11 cellular contexts compared by ENCODE assay signal in the genomic region with DNA sequence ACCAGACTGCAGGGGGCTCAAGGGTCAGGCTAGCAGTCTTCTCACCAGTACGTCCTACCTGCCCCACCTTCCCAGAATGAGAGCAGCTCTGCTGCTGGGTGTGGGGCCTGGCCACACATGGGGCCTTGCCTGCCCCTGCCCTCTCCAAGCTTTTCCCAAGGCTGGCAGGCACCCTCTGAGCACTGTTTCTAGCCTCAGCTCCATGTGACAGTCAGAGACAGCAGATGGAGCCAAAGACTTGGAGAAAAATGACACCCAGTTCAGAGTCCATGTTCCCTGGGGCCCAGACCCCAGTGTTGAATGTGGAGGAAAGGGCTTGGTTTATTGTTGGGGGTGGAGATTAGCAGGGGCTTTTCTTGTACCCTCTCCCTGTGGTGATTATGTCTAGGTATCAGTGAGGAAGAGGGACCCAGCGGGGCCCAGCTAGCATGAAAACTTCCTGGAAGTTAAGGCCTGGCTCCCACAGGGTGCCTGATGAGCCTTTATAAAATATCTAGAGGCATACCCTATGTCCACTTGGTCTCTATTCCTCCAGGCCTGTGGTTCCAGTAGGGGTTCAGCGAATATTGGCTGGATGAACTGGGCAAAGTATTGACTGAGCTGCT.
DNase-seq lines count a peak whose midpoint lies in the region; ATAC-seq, FAIRE-seq and TF ChIP-seq lines count a peak whose summit lies in the region.
"Had no signal": no experiment of that assay in that cellular context is flagged by ENCODE, and none has a peak within 500 bp of the region (broad histone marks: within the 10 kb centered on the region; RNA-seq: fewer than 3 reads in every experiment).

No MANE protein-coding gene starts in this region.

- no peak overlapping the region for H2BK120ac ChIP-seq in mesendoderm (ENCODE audit: low read depth, low read length)

- H2BK5ac ChIP-seq in mesendoderm (ENCODE audit: low read length) = no peak overlapping the region

- H3K79me2 ChIP-seq in mesendoderm (ENCODE audit: control insufficient read depth, insufficient read depth, low read length) = no peaks in the 10 kb centered on the region

- H3K4ac ChIP-seq in mesendoderm (ENCODE audit: low read depth, low read length) = no peak overlapping the region

- no peak overlapping the region for H3K56ac ChIP-seq in mesendoderm (ENCODE audit: low read length)

- no peak overlapping the region for H3K18ac ChIP-seq in mesendoderm (ENCODE audit: low read length)

- H3K27me3 ChIP-seq in WERI-Rb-1 (ENCODE audit: insufficient read depth, low read depth, severe bottlenecking) (no peaks in the 10 kb centered on the region), mesendoderm (ENCODE audit: insufficient read depth, low read length, poor library complexity) (no peaks in the 10 kb centered on the region)
- no peaks in the 10 kb centered on the region for H3K27me3 ChIP-seq in effector memory CD4-positive, alpha-beta T cell (replicated peaks; ENCODE audit: control insufficient read depth, insufficient read depth, low read length, poor library complexity, severe bottlenecking)
- H3K27me3 ChIP-seq: dorsolateral prefrontal cortex, heart left ventricle had no signal

- H3K79me1 ChIP-seq in mesendoderm (ENCODE audit: low read length) = no peaks in the 10 kb centered on the region

- H3K4me3 ChIP-seq in WERI-Rb-1 (ENCODE audit: low read depth, low read length) (no peak overlapping the region), mesendoderm (ENCODE audit: low read length) (no peak overlapping the region)
- H3K4me3 ChIP-seq in effector memory CD4-positive, alpha-beta T cell (ENCODE audit: insufficient read depth, low read depth, low read length, poor library complexity, severe bottlenecking) = no peak overlapping the region
- H3K4me3 ChIP-seq: dorsolateral prefrontal cortex, heart left ventricle had no signal

- no peaks in the 10 kb centered on the region for H3K4me1 ChIP-seq in mesendoderm (ENCODE audit: control insufficient read depth, low read depth, low read length)
- H3K4me1 ChIP-seq in effector memory CD4-positive, alpha-beta T cell (ENCODE audit: control insufficient read depth, insufficient read depth, low read length, poor library complexity, severe bottlenecking) = no peaks in the 10 kb centered on the region

- no peak overlapping the region for H3K23ac ChIP-seq in mesendoderm (ENCODE audit: low read length)

- H3K9ac ChIP-seq in mesendoderm (ENCODE audit: low read length) = no peak overlapping the region

- no peak overlapping the region for H4K5ac ChIP-seq in mesendoderm (ENCODE audit: low read length)

- H3K4me2 ChIP-seq in mesendoderm (ENCODE audit: low read length) = no peak overlapping the region

- no CpG with 5 or more reads among the region's 3 CpGs for WGBS in mesendoderm (ENCODE audit: extremely low coverage, insufficient coverage, low lambda C conversion rate)

- TF ChIP-seq CTCF in D721Med (IDR thresholded peaks at IDR 0.05; ENCODE audit: insufficient read depth, missing control alignments) = peak; percentile 39
- peak; percentile 38 for TF ChIP-seq CTCF in WERI-Rb-1 (IDR thresholded peaks at IDR 0.05; ENCODE audit: low read depth, low read length)

- ATAC-seq in GM18858 (IDR thresholded peaks at IDR 0.05; ENCODE audit: unreplicated experiment) (no peak), HG03354 (IDR thresholded peaks at IDR 0.05; ENCODE audit: poor library complexity, severe bottlenecking, unreplicated experiment) (no peak)

- no peak overlapping the region for H2AK5ac ChIP-seq in mesendoderm (ENCODE audit: low read length)

- H3K36me3 ChIP-seq in WERI-Rb-1 (no peaks in the 10 kb centered on the region), mesendoderm (ENCODE audit: control insufficient read depth, insufficient read depth, low read length) (no peaks in the 10 kb centered on the region)
- H3K36me3 ChIP-seq in effector memory CD4-positive, alpha-beta T cell (ENCODE audit: control insufficient read depth, insufficient read depth, low read length) = no peaks in the 10 kb centered on the region
- H3K36me3 ChIP-seq: heart left ventricle had no signal

- H2BK15ac ChIP-seq in mesendoderm (replicated peaks; ENCODE audit: low read depth) = no peak overlapping the region

- no peak for FAIRE-seq in D721Med (lab: Jason Lieb, UNC)
- FAIRE-seq in HTR-8/SVneo (lab: Jason Lieb, UNC) = no peak

- no peak overlapping the region for H4K8ac ChIP-seq in mesendoderm (ENCODE audit: low read depth, low read length)

- H3K9me3 ChIP-seq in WERI-Rb-1 (ENCODE audit: severe bottlenecking) = no peaks in the 10 kb centered on the region
- no peaks in the 10 kb centered on the region for H3K9me3 ChIP-seq in effector memory CD4-positive, alpha-beta T cell (ENCODE audit: control insufficient read depth, low read length)

- DNase-seq in D721Med (ENCODE audit: insufficient read length, low spot score) (no peak), HTR-8/SVneo (ENCODE audit: insufficient read length, low spot score) (peak; percentile 27), WERI-Rb-1 (peak; percentile 22), mesendoderm (peak; percentile 21), NOMO-1 treated with dmso at 0.1 percent for 144 hours (lab: John Stamatoyannopoulos, UW; ENCODE audit: unreplicated experiment) (no peak)
- no peak for DNase-seq in effector memory CD4-positive, alpha-beta T cell
- DNase-seq: dorsolateral prefrontal cortex, NCI-H226 had no signal

- no peak overlapping the region for H3K27ac ChIP-seq in WERI-Rb-1
- H3K27ac ChIP-seq in mesendoderm (ENCODE audit: low read depth, low read length) = no peak overlapping the region
- no peak overlapping the region for H3K27ac ChIP-seq in effector memory CD4-positive, alpha-beta T cell (ENCODE audit: insufficient read depth, low read length, poor library complexity, severe bottlenecking)
- H3K27ac ChIP-seq: dorsolateral prefrontal cortex had no signal

Comparison
In these comparisons a context has a peak if more than half of its experiments do, and no peak if none do; other contexts are left out.
1. DNase-seq: peak in HTR-8/SVneo (single experiment), WERI-Rb-1 (single experiment) and mesendoderm (single experiment); none in D721Med (single experiment), NOMO-1 treated with dmso at 0.1 percent for 144 hours (single experiment) and effector memory CD4-positive, alpha-beta T cell (0 of 3).